3 cellular contexts compared by ENCODE assay signal in genomic region chr10:71368639-71369038, GRCh38.
TF ChIP-seq lines count a peak whose summit lies in the region.

No MANE protein-coding gene starts in this region.

TF ChIP-seq in SK-N-SH treated with all-trans-retinoic acid at 6 μM for 48 hours, 23 proteins besides CTCF, POLR2A, EP300 and RAD21:
- TF ChIP-seq TSHZ2 (CRISPR knock-in tag; IDR thresholded peaks at IDR 0.05) (no peak), ZNF70 (CRISPR knock-in tag; IDR thresholded peaks at IDR 0.05) (peak; percentile 62; the same call in 1 of the 2 replicates)

TF ChIP-seq in SK-N-SH, 30 proteins besides CTCF, POLR2A, EP300 and RAD21 (continued from another document):
- TF ChIP-seq SIN3A (IDR thresholded peaks at IDR 0.05; ENCODE audit: borderline replicate concordance, low read depth, low read length) (no peak), FOXM1 (IDR thresholded peaks at IDR 0.05; ENCODE audit: low read depth) (no peak), TEAD4 (IDR thresholded peaks at IDR 0.05; ENCODE audit: borderline replicate concordance, insufficient read depth) (no peak), MXI1 (IDR thresholded peaks at IDR 0.05; ENCODE audit: low read depth, low read length) (no peak), RCOR1 (IDR thresholded peaks at IDR 0.05; ENCODE audit: low read length) (no peak), GATA2 (CRISPR knock-in tag; IDR thresholded peaks at IDR 0.05) (no peak)
TF ChIP-seq in SK-N-SH: peak in this region for 0.

TF ChIP-seq in HEK293T, 16 proteins besides CTCF, POLR2A, EP300 and RAD21 (continued from another document):
- no peak for TF ChIP-seq PKNOX1 (IDR thresholded peaks at IDR 0.05)
